Comparison of ENCODE assay signal across 31 cellular contexts in genomic region chr1:109048335-109048734, GRCh38.
"Had no signal": no experiment of that assay in that cellular context is flagged by ENCODE, and none has a peak within 500 bp of the region (broad histone marks: within the 10 kb centered on the region; RNA-seq: fewer than 3 reads in every experiment).

No MANE protein-coding gene starts in this region.

- H3K4me3 ChIP-seq: neural progenitor cell, ovary, psoas muscle, skin epidermis, smooth muscle cell, spleen, suprapubic skin, testis, tibial artery, transverse colon, upper lobe of right lung, uterus had no signal

- H3K79me2 ChIP-seq: parathyroid adenoma had no signal

- H2AFZ ChIP-seq: neural progenitor cell, parathyroid adenoma had no signal

- H3K4me1 Mint-ChIP-seq: natural killer cell; nephron; neural progenitor cell; stimulated activated memory B cell treated with anti-CD40 and anti-IgM and Interleukin-4, amounts not matched to agents 10 μg/mL and 1 μg/mL and 100 μg/mL, for 72 hours; stimulated activated naive CD8-positive, alpha-beta T cell treated with anti-CD3 and anti-CD28 coated beads, Interleukin-15, amount 100 ng/mL, for 72 hours had no signal

- H3K36me3 ChIP-seq: neural progenitor cell, ovary, spleen, suprapubic skin, tibial artery, transverse colon, upper lobe of right lung, uterus had no signal

- H3K27ac Mint-ChIP-seq: natural killer cell; nephron; neural progenitor cell; progenitor cell of endocrine pancreas; stimulated activated memory B cell treated with anti-CD40 and anti-IgM and Interleukin-4, amounts not matched to agents 10 μg/mL and 1 μg/mL and 100 μg/mL, for 72 hours; stimulated activated naive CD8-positive, alpha-beta T cell treated with anti-CD3 and anti-CD28 coated beads, Interleukin-15, amount 100 ng/mL, for 72 hours; type B pancreatic cell had no signal

- H3K27me3 ChIP-seq: neural progenitor cell, ovary, spleen, suprapubic skin, testis, tibial artery, transverse colon, upper lobe of right lung, uterus had no signal

- H3K4me2 ChIP-seq: neural progenitor cell, smooth muscle cell had no signal

- H3K9ac ChIP-seq: neural progenitor cell, parathyroid adenoma had no signal

- H3K27me3 Mint-ChIP-seq: stimulated activated memory B cell treated with anti-CD40 and anti-IgM and Interleukin-4, amounts not matched to agents 10 μg/mL and 1 μg/mL and 100 μg/mL, for 72 hours; stimulated activated naive CD8-positive, alpha-beta T cell treated with anti-CD3 and anti-CD28 coated beads, Interleukin-15, amount 100 ng/mL, for 72 hours had no signal

- H3K4me1 ChIP-seq: neural progenitor cell, parathyroid adenoma, psoas muscle, spleen, testis, tibial artery, transverse colon, upper lobe of right lung, uterus had no signal

- H3K9me3 ChIP-seq: ovary, psoas muscle, spleen, suprapubic skin, testis, tibial artery, transverse colon, upper lobe of right lung, uterus had no signal

- H3K9me3 Mint-ChIP-seq: natural killer cell; nephron; neural progenitor cell; stimulated activated memory B cell treated with anti-CD40 and anti-IgM and Interleukin-4, amounts not matched to agents 10 μg/mL and 1 μg/mL and 100 μg/mL, for 72 hours; stimulated activated naive CD8-positive, alpha-beta T cell treated with anti-CD3 and anti-CD28 coated beads, Interleukin-15, amount 100 ng/mL, for 72 hours; type B pancreatic cell had no signal

- H3K4me3 Mint-ChIP-seq: natural killer cell; nephron; neural progenitor cell; stimulated activated memory B cell treated with anti-CD40 and anti-IgM and Interleukin-4, amounts not matched to agents 10 μg/mL and 1 μg/mL and 100 μg/mL, for 72 hours; stimulated activated naive CD8-positive, alpha-beta T cell treated with anti-CD3 and anti-CD28 coated beads, Interleukin-15, amount 100 ng/mL, for 72 hours; type B pancreatic cell had no signal

- DNase-seq: natural killer cell; occipital lobe; ovary; posterior cingulate gyrus; psoas muscle; right cardiac atrium; spleen; stimulated activated CD4-positive, alpha-beta T cell treated with anti-CD3 and anti-CD28 coated beads, Interleukin-12 subunit alpha, Interleukin-12 subunit beta, amount 100 ng/mL, for 4 hours; stimulated activated CD4-positive, alpha-beta T cell treated with anti-CD3 and anti-CD28 coated beads, Interleukin-1b, Interleukin-23, amount 100 ng/mL, for 48 hours; stimulated activated CD4-positive, alpha-beta T cell treated with anti-CD3 and anti-CD28 coated beads, Interleukin-4, amount 100 ng/mL, for 1 hour; stimulated activated CD4-positive, alpha-beta T cell treated with anti-CD3 and anti-CD28 coated beads, Interleukin-4, amount 100 ng/mL, for 4 hours; stimulated activated CD8-positive, alpha-beta memory T cell treated with anti-CD3 and anti-CD28 coated beads, Interleukin-4, amount 100 ng/mL, for 48 hours; stimulated activated naive CD4-positive, alpha-beta T cell; stimulated activated naive CD8-positive, alpha-beta T cell treated with anti-CD3 and anti-CD28 coated beads, Interleukin-15, amount 100 ng/mL, for 72 hours; stimulated activated naive CD8-positive, alpha-beta T cell treated with anti-CD3 and anti-CD28 coated beads, Interleukin-15, Interleukin-2, amounts not matched to agents 100 U/mL and 50 U/mL, for 24 hours; substantia nigra; testis; tibial artery; transverse colon; upper lobe of right lung; uterus had no signal

- ATAC-seq: natural killer cell; psoas muscle; right cardiac atrium; sciatic nerve; stimulated activated memory B cell treated with anti-CD40 and anti-IgM and Interleukin-4, amounts not matched to agents 10 μg/mL and 1 μg/mL and 100 μg/mL, for 72 hours; stimulated activated naive CD8-positive, alpha-beta T cell treated with anti-CD3 and anti-CD28 coated beads, Interleukin-15, amount 100 ng/mL, for 72 hours; stimulated activated naive CD8-positive, alpha-beta T cell treated with anti-CD3 and anti-CD28 coated beads, Interleukin-15, Interleukin-2, amounts not matched to agents 100 U/mL and 50 U/mL, for 24 hours; upper lobe of right lung had no signal

- H3K36me3 Mint-ChIP-seq: natural killer cell; neural progenitor cell; stimulated activated memory B cell treated with anti-CD40 and anti-IgM and Interleukin-4, amounts not matched to agents 10 μg/mL and 1 μg/mL and 100 μg/mL, for 72 hours; type B pancreatic cell had no signal

- H3K27ac ChIP-seq: neural progenitor cell, ovary, parathyroid adenoma, psoas muscle, skin epidermis, spleen, suprapubic skin, testis, tibial artery, transverse colon, upper lobe of right lung, uterus had no signal
